1 cellular context compared by ENCODE assay signal in genomic region chr6:142927274-142927586, GRCh38.
A peak's percentile ranks its signal among the peaks of the same experiment; 100 is the strongest.
TF ChIP-seq lines count a peak whose summit lies in the region.

No MANE protein-coding gene starts in this region.

TF ChIP-seq in HepG2, 621 proteins besides CTCF, POLR2A, EP300 and RAD21 (continued from another document):
- no peak for TF ChIP-seq HNF1A (IDR thresholded peaks at IDR 0.05; ENCODE audit: low read depth)
- TF ChIP-seq HNF1A (CRISPR knock-in tag; IDR thresholded peaks at IDR 0.05; ENCODE audit: borderline replicate concordance) = no peak
- TF ChIP-seq ZNF546 (CRISPR knock-in tag; conservative IDR thresholded peaks at IDR 0.05) = no peak
- 0 out of 2 replicates have a peak, but pooled peaks have one; percentile 2 for TF ChIP-seq HMGXB3 (CRISPR knock-in tag; IDR thresholded peaks at IDR 0.05; ENCODE audit: borderline replicate concordance)
- TF ChIP-seq, protein P1, sequence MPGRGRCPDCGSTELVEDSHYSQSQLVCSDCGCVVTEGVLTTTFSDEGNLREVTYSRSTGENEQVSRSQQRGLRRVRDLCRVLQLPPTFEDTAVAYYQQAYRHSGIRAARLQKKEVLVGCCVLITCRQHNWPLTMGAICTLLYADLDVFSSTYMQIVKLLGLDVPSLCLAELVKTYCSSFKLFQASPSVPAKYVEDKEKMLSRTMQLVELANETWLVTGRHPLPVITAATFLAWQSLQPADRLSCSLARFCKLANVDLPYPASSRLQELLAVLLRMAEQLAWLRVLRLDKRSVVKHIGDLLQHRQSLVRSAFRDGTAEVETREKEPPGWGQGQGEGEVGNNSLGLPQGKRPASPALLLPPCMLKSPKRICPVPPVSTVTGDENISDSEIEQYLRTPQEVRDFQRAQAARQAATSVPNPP (CRISPR knock-in tag; IDR thresholded peaks at IDR 0.05) = peak; percentile 3; the same call in 1 of the 2 replicates
- 0 out of 2 replicates have a peak, but pooled peaks have one; percentile 8 for TF ChIP-seq THAP11 (CRISPR knock-in tag; IDR thresholded peaks at IDR 0.05)
- TF ChIP-seq, protein P2, sequence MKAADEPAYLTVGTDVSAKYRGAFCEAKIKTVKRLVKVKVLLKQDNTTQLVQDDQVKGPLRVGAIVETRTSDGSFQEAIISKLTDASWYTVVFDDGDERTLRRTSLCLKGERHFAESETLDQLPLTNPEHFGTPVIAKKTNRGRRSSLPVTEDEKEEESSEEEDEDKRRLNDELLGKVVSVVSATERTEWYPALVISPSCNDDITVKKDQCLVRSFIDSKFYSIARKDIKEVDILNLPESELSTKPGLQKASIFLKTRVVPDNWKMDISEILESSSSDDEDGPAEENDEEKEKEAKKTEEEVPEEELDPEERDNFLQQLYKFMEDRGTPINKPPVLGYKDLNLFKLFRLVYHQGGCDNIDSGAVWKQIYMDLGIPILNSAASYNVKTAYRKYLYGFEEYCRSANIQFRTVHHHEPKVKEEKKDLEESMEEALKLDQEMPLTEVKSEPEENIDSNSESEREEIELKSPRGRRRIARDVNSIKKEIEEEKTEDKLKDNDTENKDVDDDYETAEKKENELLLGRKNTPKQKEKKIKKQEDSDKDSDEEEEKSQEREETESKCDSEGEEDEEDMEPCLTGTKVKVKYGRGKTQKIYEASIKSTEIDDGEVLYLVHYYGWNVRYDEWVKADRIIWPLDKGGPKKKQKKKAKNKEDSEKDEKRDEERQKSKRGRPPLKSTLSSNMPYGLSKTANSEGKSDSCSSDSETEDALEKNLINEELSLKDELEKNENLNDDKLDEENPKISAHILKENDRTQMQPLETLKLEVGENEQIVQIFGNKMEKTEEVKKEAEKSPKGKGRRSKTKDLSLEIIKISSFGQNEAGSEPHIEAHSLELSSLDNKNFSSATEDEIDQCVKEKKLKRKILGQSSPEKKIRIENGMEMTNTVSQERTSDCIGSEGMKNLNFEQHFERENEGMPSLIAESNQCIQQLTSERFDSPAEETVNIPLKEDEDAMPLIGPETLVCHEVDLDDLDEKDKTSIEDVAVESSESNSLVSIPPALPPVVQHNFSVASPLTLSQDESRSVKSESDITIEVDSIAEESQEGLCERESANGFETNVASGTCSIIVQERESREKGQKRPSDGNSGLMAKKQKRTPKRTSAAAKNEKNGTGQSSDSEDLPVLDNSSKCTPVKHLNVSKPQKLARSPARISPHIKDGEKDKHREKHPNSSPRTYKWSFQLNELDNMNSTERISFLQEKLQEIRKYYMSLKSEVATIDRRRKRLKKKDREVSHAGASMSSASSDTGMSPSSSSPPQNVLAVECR (CRISPR knock-in tag; IDR thresholded peaks at IDR 0.05; ENCODE audit: borderline replicate concordance) = no peak
- TF ChIP-seq HOXA9 (CRISPR knock-in tag; IDR thresholded peaks at IDR 0.05; ENCODE audit: borderline replicate concordance) = no peak
- TF ChIP-seq ZFAT (CRISPR knock-in tag; conservative IDR thresholded peaks at IDR 0.05) = 0 out of 2 replicates have a peak, but pooled peaks have one; percentile 68
- TF ChIP-seq NCOA1 (CRISPR knock-in tag; IDR thresholded peaks at IDR 0.05) = no peak
- TF ChIP-seq SOX13 (IDR thresholded peaks at IDR 0.05) = no peak
- TF ChIP-seq SOX13 (CRISPR knock-in tag; conservative IDR thresholded peaks at IDR 0.05 in 1 of 2, IDR thresholded peaks at IDR 0.05 in 1 of 2) = peak in 1 of 2 experiments; percentile 3; a peak in 2 of 4 replicates
- TF ChIP-seq, protein P3, sequence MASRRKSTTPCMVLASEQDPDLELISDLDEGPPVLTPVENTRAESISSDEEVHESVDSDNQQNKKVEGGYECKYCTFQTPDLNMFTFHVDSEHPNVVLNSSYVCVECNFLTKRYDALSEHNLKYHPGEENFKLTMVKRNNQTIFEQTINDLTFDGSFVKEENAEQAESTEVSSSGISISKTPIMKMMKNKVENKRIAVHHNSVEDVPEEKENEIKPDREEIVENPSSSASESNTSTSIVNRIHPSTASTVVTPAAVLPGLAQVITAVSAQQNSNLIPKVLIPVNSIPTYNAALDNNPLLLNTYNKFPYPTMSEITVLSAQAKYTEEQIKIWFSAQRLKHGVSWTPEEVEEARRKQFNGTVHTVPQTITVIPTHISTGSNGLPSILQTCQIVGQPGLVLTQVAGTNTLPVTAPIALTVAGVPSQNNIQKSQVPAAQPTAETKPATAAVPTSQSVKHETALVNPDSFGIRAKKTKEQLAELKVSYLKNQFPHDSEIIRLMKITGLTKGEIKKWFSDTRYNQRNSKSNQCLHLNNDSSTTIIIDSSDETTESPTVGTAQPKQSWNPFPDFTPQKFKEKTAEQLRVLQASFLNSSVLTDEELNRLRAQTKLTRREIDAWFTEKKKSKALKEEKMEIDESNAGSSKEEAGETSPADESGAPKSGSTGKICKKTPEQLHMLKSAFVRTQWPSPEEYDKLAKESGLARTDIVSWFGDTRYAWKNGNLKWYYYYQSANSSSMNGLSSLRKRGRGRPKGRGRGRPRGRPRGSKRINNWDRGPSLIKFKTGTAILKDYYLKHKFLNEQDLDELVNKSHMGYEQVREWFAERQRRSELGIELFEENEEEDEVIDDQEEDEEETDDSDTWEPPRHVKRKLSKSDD (CRISPR knock-in tag; IDR thresholded peaks at IDR 0.05; ENCODE audit: low read depth) = no peak
- TF ChIP-seq KLF9 (CRISPR knock-in tag; IDR thresholded peaks at IDR 0.05; ENCODE audit: low read depth) = 0 out of 2 replicates have a peak, but pooled peaks have one; percentile 18
- TF ChIP-seq GATA4 (IDR thresholded peaks at IDR 0.05; ENCODE audit: borderline replicate concordance, low read depth) = no peak
- TF ChIP-seq MAFF (IDR thresholded peaks at IDR 0.05; ENCODE audit: low read depth, low read length) = no peak
- TF ChIP-seq NAIF1 (CRISPR knock-in tag; IDR thresholded peaks at IDR 0.05; ENCODE audit: borderline replicate concordance) = 0 out of 2 replicates have a peak, but pooled peaks have one; percentile 84
- peak; percentile 41; the same call in 1 of the 2 replicates for TF ChIP-seq NFIC (IDR thresholded peaks at IDR 0.05; ENCODE audit: low read length)
- no peak for TF ChIP-seq ZMAT5 (CRISPR knock-in tag; IDR thresholded peaks at IDR 0.05; ENCODE audit: borderline replicate concordance, low read depth)
- no peak for TF ChIP-seq NBN (conservative IDR thresholded peaks at IDR 0.05)
- no peak for TF ChIP-seq CBX1 (IDR thresholded peaks at IDR 0.05; ENCODE audit: low read depth)
TF ChIP-seq in HepG2: peak in this region for 9.
